Comparison of ENCODE assay signal across 8 cellular contexts in genomic region chr2:177334940-177335543, GRCh38. TPM values are rescaled to one million over a fixed set of nuclear protein-coding genes. Genes with fewer than 3 reads are reported as not detected.
DNase-seq lines count a peak whose midpoint lies in the region; ATAC-seq and TF ChIP-seq lines count a peak whose summit lies in the region.

No MANE protein-coding gene starts in this region.

- peaks cover 11% of the 10 kb centered on the region for H3K4me1 Mint-ChIP-seq in activated CD4-positive, alpha-beta T cell treated with anti-CD3 and anti-CD28 coated beads for 36 hours
- H3K4me1 Mint-ChIP-seq in WTC11 = peaks cover 20% of the 10 kb centered on the region

- no peaks in the 10 kb centered on the region for H3K9me3 Mint-ChIP-seq in activated CD4-positive, alpha-beta T cell treated with anti-CD3 and anti-CD28 coated beads for 36 hours (ENCODE audit: low read depth)
- no peaks in the 10 kb centered on the region for H3K9me3 Mint-ChIP-seq in WTC11

- intact Hi-C loops in activated CD4-positive, alpha-beta T cell treated with anti-CD3 and anti-CD28 coated beads for 36 hours (cut with DNase I, micrococcal nuclease) = loop anchor here (1.0 to 5.0 kb wide), 8 partner anchors 81 to 428 kb away; partner anchors contain the start of gene HNRNPA3 (in 1 of the 2)
- intact Hi-C loops in head of caudate nucleus (cut with DNase I) = loop anchor here (2.0 to 10.0 kb wide), 4 partner anchors 70 to 387 kb away; partner anchors contain the start of gene NFE2L2

- ATAC-seq in activated CD4-positive, alpha-beta T cell treated with anti-CD3 and anti-CD28 coated beads for 36 hours = no peak
- ATAC-seq in WTC11 = peak; percentile 52

- no peak overlapping the region for H3K4me3 Mint-ChIP-seq in activated CD4-positive, alpha-beta T cell treated with anti-CD3 and anti-CD28 coated beads for 36 hours
- H3K4me3 Mint-ChIP-seq in WTC11 = no peak overlapping the region

- CTCF ChIA-PET in activated CD4-positive, alpha-beta T cell treated with anti-CD3 and anti-CD28 coated beads for 36 hours (lab: Charles Lee) = interaction anchor here (0.6 to 7.3 kb wide), 45 partner anchors 10 to 589 kb away, joined by 3 to 153 read pairs (median 4); partner anchors contain the start of gene NFE2L2
- CTCF ChIA-PET in WTC11 (lab: Charles Lee) = interaction anchor here (0.7 to 1.3 kb wide), 7 partner anchors 20 to 269 kb away, joined by 3 to 9 read pairs (median 3); partner anchors contain the start of genes AGPS and NFE2L2

- no peak overlapping the region for H3K27ac Mint-ChIP-seq in activated CD4-positive, alpha-beta T cell treated with anti-CD3 and anti-CD28 coated beads for 36 hours
- H3K27ac Mint-ChIP-seq in WTC11 = no peak overlapping the region

- peak; percentile 86 for TF ChIP-seq CTCF in WTC11 (IDR thresholded peaks at IDR 0.05)

- no peaks in the 10 kb centered on the region for H3K27me3 Mint-ChIP-seq in activated CD4-positive, alpha-beta T cell treated with anti-CD3 and anti-CD28 coated beads for 36 hours
- H3K27me3 Mint-ChIP-seq in WTC11 (ENCODE audit: low read depth) = peaks cover 7% of the 10 kb centered on the region

- H3K36me3 Mint-ChIP-seq in activated CD4-positive, alpha-beta T cell treated with anti-CD3 and anti-CD28 coated beads for 36 hours (ENCODE audit: low read depth) = no peaks in the 10 kb centered on the region
- no peaks in the 10 kb centered on the region for H3K36me3 Mint-ChIP-seq in WTC11

- DNase-seq in activated CD4-positive, alpha-beta T cell treated with anti-CD3 and anti-CD28 coated beads for 36 hours = peak; percentile 24
- no peak for DNase-seq in activated CD4-positive, alpha-beta T cell treated with anti-CD3 and anti-CD28 coated beads, Interleukin-2, amount 50 U/mL, for 48 hours
- DNase-seq in H4 (ENCODE audit: low spot score) (peak; percentile 59), NCI-H2171 (lab: John Stamatoyannopoulos, UW) (peak; percentile 29), WTC11 (ENCODE audit: low spot score) (no peak), head of caudate nucleus (peak in 24 of 42 donors; percentile 9 to 77 (median 48)), renal cortical epithelial cell (ENCODE audit: low read depth) (peak; percentile 57), cortex of kidney (lab: John Stamatoyannopoulos, UW) (no peak)

- POLR2A ChIA-PET in activated CD4-positive, alpha-beta T cell treated with anti-CD3 and anti-CD28 coated beads for 36 hours (lab: Charles Lee) = no interaction called here
- POLR2A ChIA-PET in WTC11 (lab: Charles Lee) = no interaction called here

TF ChIP-seq in WTC11, 78 proteins besides CTCF, POLR2A, EP300 and RAD21:
- no peak for TF ChIP-seq SP1 (CRISPR knock-in tag; conservative IDR thresholded peaks at IDR 0.05)
- TF ChIP-seq SMAD4 (CRISPR knock-in tag; IDR thresholded peaks at IDR 0.05) = no peak
- no peak for TF ChIP-seq AR (CRISPR knock-in tag; IDR thresholded peaks at IDR 0.05)
- no peak for TF ChIP-seq CBFB (CRISPR knock-in tag; IDR thresholded peaks at IDR 0.05; ENCODE audit: low read depth)
- TF ChIP-seq USF2 (CRISPR knock-in tag; IDR thresholded peaks at IDR 0.05) = no peak
- TF ChIP-seq JAZF1 (CRISPR knock-in tag; IDR thresholded peaks at IDR 0.05) = no peak
- no peak for TF ChIP-seq ZNF281 (CRISPR knock-in tag; IDR thresholded peaks at IDR 0.05)
- no peak for TF ChIP-seq ZBTB21 (CRISPR knock-in tag; IDR thresholded peaks at IDR 0.05; ENCODE audit: borderline replicate concordance)
- TF ChIP-seq E2F5 (CRISPR knock-in tag; IDR thresholded peaks at IDR 0.05) = no peak
- no peak for TF ChIP-seq NFE2L1 (CRISPR knock-in tag; IDR thresholded peaks at IDR 0.05)

RNA-seq across cellular contexts. Expression of gene AGPS, which starts 57.5 kb away (rescaled TPM):
- total RNA-seq in activated CD4-positive, alpha-beta T cell treated with anti-CD3 and anti-CD28 coated beads for 36 hours = 10 to 100 TPM; 58.7 to 67.3 TPM
- total RNA-seq in H4 (2014; rRNA removed; shearing (Covaris generic)) = 52.6 and 54.8 TPM in 2 replicates
- total RNA-seq in WTC11 (2021) = 56.1 to 60.8 TPM (median 60.2 TPM) in 3 replicates
- total RNA-seq in renal cortical epithelial cell = 81.1 and 95.4 TPM in 2 replicates

Comparison
In these comparisons a context has a peak if more than half of its experiments do, and no peak if none do; other contexts are left out.
1. DNase-seq: peak in activated CD4-positive, alpha-beta T cell treated with anti-CD3 and anti-CD28 coated beads for 36 hours (single experiment), H4 (single experiment), NCI-H2171 (single experiment), head of caudate nucleus (24 of 42) and renal cortical epithelial cell (single experiment); none in activated CD4-positive, alpha-beta T cell treated with anti-CD3 and anti-CD28 coated beads, Interleukin-2, amount 50 U/mL, for 48 hours (0 of 2), WTC11 (single experiment) and cortex of kidney (single experiment).